In the genomic region with DNA sequence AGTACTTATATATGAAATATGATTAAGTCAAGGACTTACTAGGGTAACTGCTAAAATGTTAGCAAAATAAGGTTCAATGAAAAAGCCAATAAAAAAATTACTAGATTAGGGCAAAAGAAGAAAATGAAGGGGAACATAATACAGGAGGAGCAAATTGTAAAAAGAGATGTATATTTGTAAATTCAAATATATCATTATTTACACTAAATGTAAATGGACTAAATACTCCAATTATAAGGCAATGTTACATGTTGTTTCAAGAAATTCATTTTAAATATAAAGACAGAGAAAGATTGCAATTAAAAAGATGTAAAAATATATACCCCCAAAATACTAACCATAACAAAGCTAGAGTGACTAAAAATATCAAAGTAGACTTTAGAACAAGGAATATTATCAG, we compare ENCODE assay signal across 32 cellular contexts.
DNase-seq lines count a peak whose midpoint lies in the region; ATAC-seq, FAIRE-seq and TF ChIP-seq lines count a peak whose summit lies in the region.
"Had no signal": no experiment of that assay in that cellular context is flagged by ENCODE, and none has a peak within 500 bp of the region (broad histone marks: within the 10 kb centered on the region; RNA-seq: fewer than 3 reads in every experiment).

No MANE protein-coding gene starts in this region.

- no peak for TF ChIP-seq RAD21 in K562 (CRISPR knock-in tag; conservative IDR thresholded peaks at IDR 0.05 in 1 of 2, IDR thresholded peaks at IDR 0.05 in 1 of 2)

- no peaks in the 10 kb centered on the region for H3K4me1 ChIP-seq in K562 (replicated peaks in 1 of 2; ENCODE audit: control insufficient read depth in 2 of 2, insufficient read depth in 2 of 2, low read length in 2 of 2)
- H3K4me1 ChIP-seq: A549; BE2C; BLaER1; BLaER1 treated with 17β-estradiol and CSF1 and Interleukin-3, amounts not matched to agents 10 nM and 100 nM; Caco-2 had no signal

- no peak for TF ChIP-seq CTCF in K562 (IDR thresholded peaks at IDR 0.05 in 2 of 3, conservative IDR thresholded peaks at IDR 0.05 in 1 of 3; ENCODE audit: insufficient read depth in 2 of 3, low read depth in 1 of 3, low read length in 3 of 3)

- no peak for DNase-seq in K562 (ENCODE audit: extremely low read depth in 1 of 4, low spot score in 3 of 4)
- DNase-seq in NCI-H1105 (lab: John Stamatoyannopoulos, UW) = no peak
- no peak for DNase-seq in occipital lobe (lab: John Stamatoyannopoulos, UW)
- DNase-seq: 8988T; ACHN; AML-193; BE2C; C1 segment of cervical spinal cord; Caco-2; Calu3; CD4-positive, alpha-beta memory T cell; CD4-positive, alpha-beta T cell; CD4-positive, CD25-positive, alpha-beta regulatory T cell; CD8-positive, alpha-beta memory T cell; CD8-positive, alpha-beta T cell; COR-L47; DMS 273 treated with DMSO at 0.1 percent for 48 hours; DMS153; DMS53; DMS79; DMS79 treated with DMSO at 0.1 percent for 48 hours; DND-41; EL had no signal

- intact Hi-C loops in K562 (cut with micrococcal nuclease) = no loop called here

- no peak overlapping the region for H3K27ac ChIP-seq in K562 (ENCODE audit: extremely low read depth, low read depth, low read length)
- H3K27ac ChIP-seq: 22Rv1; A549; BLaER1; BLaER1 treated with 17β-estradiol and CSF1 and Interleukin-3, amounts not matched to agents 10 nM and 100 nM; C4-2B had no signal

- in situ Hi-C loops in K562 (cut with MboI) = no loop called here

- H3K9me3 ChIP-seq in K562 (replicated peaks; ENCODE audit: control insufficient read depth, insufficient read depth, low read depth, low read length) = no peaks in the 10 kb centered on the region
- H3K9me3 ChIP-seq: BE2C, Caco-2 had no signal

- no peaks in the 10 kb centered on the region for H4K20me1 ChIP-seq in K562 (replicated peaks; ENCODE audit: control insufficient read depth, insufficient read depth, low read length)
- H4K20me1 ChIP-seq: BLaER1; BLaER1 treated with 17β-estradiol and CSF1 and Interleukin-3, amounts not matched to agents 10 nM and 100 nM had no signal

- no peak overlapping the region for H3K9ac ChIP-seq in K562 (ENCODE audit: insufficient read depth in 1 of 2, low read depth in 2 of 2, low read length in 2 of 2)
- H3K9ac ChIP-seq: BLaER1; BLaER1 treated with 17β-estradiol and CSF1 and Interleukin-3, amounts not matched to agents 10 nM and 100 nM had no signal

- TF ChIP-seq POLR2A in K562 (conservative IDR thresholded peaks at IDR 0.05) = no peak

- no peak overlapping the region for H2AFZ ChIP-seq in K562 (ENCODE audit: low read depth, low read length)

- TF ChIP-seq EP300 in K562 (IDR thresholded peaks at IDR 0.05; ENCODE audit: low read length) = no peak

- no peaks in the 10 kb centered on the region for H3K9me1 ChIP-seq in K562 (ENCODE audit: control insufficient read depth, insufficient read depth, low read length)

- FAIRE-seq in A204.1 (lab: Jason Lieb, UNC) (peak; percentile 16), K562 (lab: Jason Lieb, UNC) (no peak), colon (lab: Jason Lieb, UNC) (peak; percentile 36)
- FAIRE-seq: A549, D721Med had no signal

- BruUV-seq in K562 (replicated peaks; lab: Mats Ljungman, UMichigan) = no TSS peak

- CTCF ChIA-PET in K562 (lab: Yijun Ruan, JAX; ENCODE audit: low intra/inter-chr PET ratio) = no interaction called here

- no peaks in the 10 kb centered on the region for H3K36me3 ChIP-seq in K562 (ENCODE audit: control insufficient read depth, insufficient read depth, low read length)
- H3K36me3 ChIP-seq: BE2C; BLaER1; BLaER1 treated with 17β-estradiol and CSF1 and Interleukin-3, amounts not matched to agents 10 nM and 100 nM had no signal

- ATAC-seq in K562 (no peak), HG02571 (IDR thresholded peaks at IDR 0.05; ENCODE audit: unreplicated experiment) (no peak)
- ATAC-seq: A549; CD8-positive, alpha-beta T cell had no signal

- H3K4me2 ChIP-seq in K562 (ENCODE audit: insufficient read depth, low read length) = no peak overlapping the region
- H3K4me2 ChIP-seq: A549; BLaER1; BLaER1 treated with 17β-estradiol and CSF1 and Interleukin-3, amounts not matched to agents 10 nM and 100 nM had no signal

- no peak overlapping the region for H3K4me3 ChIP-seq in K562
- H3K4me3 ChIP-seq: A549; BLaER1; BLaER1 treated with 17β-estradiol and CSF1 and Interleukin-3, amounts not matched to agents 10 nM and 100 nM had no signal

- POLR2A ChIA-PET in K562 (lab: Yijun Ruan, JAX) = no interaction called here

- H3K79me2 ChIP-seq in K562 (ENCODE audit: control insufficient read depth, insufficient read depth, low read length) = no peaks in the 10 kb centered on the region

- no peaks in the 10 kb centered on the region for H3K27me3 ChIP-seq in K562 (ENCODE audit: control insufficient read depth in 2 of 2, insufficient read depth in 2 of 2, low read length in 2 of 2)
- H3K27me3 ChIP-seq: BE2C; BLaER1; BLaER1 treated with 17β-estradiol and CSF1 and Interleukin-3, amounts not matched to agents 10 nM and 100 nM had no signal

TF ChIP-seq in K562, 482 proteins besides CTCF, POLR2A, EP300 and RAD21:
- TF ChIP-seq HMG20A (CRISPR knock-in tag; conservative IDR thresholded peaks at IDR 0.05) (no peak), ZNF785 (CRISPR knock-in tag; IDR thresholded peaks at IDR 0.05) (no peak), RBM25 (IDR thresholded peaks at IDR 0.05; ENCODE audit: low read depth, low read length, severe bottlenecking) (peak; percentile 14), ZNF507 (tag; conservative IDR thresholded peaks at IDR 0.05) (peak; percentile 94), ZNF764 (CRISPR knock-in tag; IDR thresholded peaks at IDR 0.05; ENCODE audit: low read depth) (no peak)
- TF ChIP-seq, protein P1, sequence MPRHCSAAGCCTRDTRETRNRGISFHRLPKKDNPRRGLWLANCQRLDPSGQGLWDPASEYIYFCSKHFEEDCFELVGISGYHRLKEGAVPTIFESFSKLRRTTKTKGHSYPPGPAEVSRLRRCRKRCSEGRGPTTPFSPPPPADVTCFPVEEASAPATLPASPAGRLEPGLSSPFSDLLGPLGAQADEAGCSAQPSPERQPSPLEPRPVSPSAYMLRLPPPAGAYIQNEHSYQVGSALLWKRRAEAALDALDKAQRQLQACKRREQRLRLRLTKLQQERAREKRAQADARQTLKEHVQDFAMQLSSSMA (CRISPR knock-in tag; IDR thresholded peaks at IDR 0.05) = no peak
